In genomic region chr2:11129598-11130449, GRCh38 we compare ENCODE assay signal across 8 cellular contexts. TPM values are rescaled to one million over a fixed set of nuclear protein-coding genes. Genes with fewer than 3 reads are reported as not detected.
A peak's percentile ranks its signal among the peaks of the same experiment; 100 is the strongest.
DNase-seq lines count a peak whose midpoint lies in the region; ATAC-seq and TF ChIP-seq lines count a peak whose summit lies in the region.

No MANE protein-coding gene starts in this region.

- no peaks in the 10 kb centered on the region for H3K79me2 ChIP-seq in OCI-LY7 (ENCODE audit: insufficient read depth, low read depth, low read length)

- no TSS peak for BruUV-seq in OCI-LY7 (replicated peaks; lab: Mats Ljungman, UMichigan)

- H3K27ac ChIP-seq in OCI-LY7 (ENCODE audit: low read depth, low read length, poor library complexity, severe bottlenecking): no peak overlapping the region
- peak overlapping the region in 6 of 10 donors; percentile 19 to 65 (median 34) for H3K27ac ChIP-seq in heart right ventricle

- intact Hi-C loops in OCI-LY7 (cut with micrococcal nuclease; ENCODE audit: unreplicated experiment) (loop anchor here (2.0 to 5.0 kb wide), 2 partner anchors 297 to 552 kb away; no protein-coding TSS in a partner anchor), heart right ventricle (cut with DNase I) (loop anchor here (5.0 to 10.0 kb wide), 11 partner anchors 72 to 455 kb away; partner anchors contain the start of gene KCNF1 (in 4 of the 10)), sciatic nerve (cut with DNase I) (loop anchor here (5.0 to 10.0 kb wide), 3 partner anchors 285 to 452 kb away; no protein-coding TSS in a partner anchor)

- peak overlapping the region; percentile 83 for H2AFZ ChIP-seq in OCI-LY7 (ENCODE audit: low read length)

- H3K4me2 ChIP-seq in OCI-LY7 (ENCODE audit: low read length): peak overlapping the region; percentile 80

- peak; percentile 70 for ATAC-seq in GM18861 (IDR thresholded peaks at IDR 0.05; ENCODE audit: unreplicated experiment)
- peak; percentile 68 for ATAC-seq in HG03135 (IDR thresholded peaks at IDR 0.05; ENCODE audit: unreplicated experiment)
- ATAC-seq in heart right ventricle: peak; percentile 18 to 45 (median 29)
- ATAC-seq in sciatic nerve: peak; percentile 37

- H3K9me3 ChIP-seq in OCI-LY7 (ENCODE audit: low read length) (no peaks in the 10 kb centered on the region), heart right ventricle (no peaks in the 10 kb centered on the region)

- DNase-seq in OCI-LY7 (ENCODE audit: low spot score) (peak; percentile 89), heart right ventricle (peak in 1 of 2 donors; percentile 62), sciatic nerve (ENCODE audit: low spot score) (peak; percentile 75), NCI-H1048 (lab: John Stamatoyannopoulos, UW) (no peak), COLO829 (ENCODE audit: low spot score) (no peak)
- DNase-seq in activated effector memory CD4-positive, alpha-beta T cell treated with Interleukin-2 at 50 U/mL for 16 hours: peak; percentile 80

- peaks cover 0 to 15% (median 0%) of the 10 kb centered on the region in 7 donors for H3K27me3 ChIP-seq in heart right ventricle

- H3K36me3 ChIP-seq in OCI-LY7 (ENCODE audit: insufficient read depth, low read length) (no peaks in the 10 kb centered on the region), heart right ventricle (no peaks in the 10 kb centered on the region)

- 13% methylated on average over 46 of the region's 46 CpGs for WGBS in heart right ventricle, 2 donors

- POLR2A ChIA-PET in OCI-LY7 (lab: Charles Lee): interaction anchor here (0.6 kb wide), 1 partner anchor 309 kb away, joined by 3 read pairs; no protein-coding TSS in a partner anchor

- H4K20me1 ChIP-seq in OCI-LY7 (ENCODE audit: insufficient read depth, low read length): no peaks in the 10 kb centered on the region

- H3K4me3 ChIP-seq in OCI-LY7 (ENCODE audit: low read depth, low read length, poor library complexity, severe bottlenecking) (peak overlapping the region; percentile 50), heart right ventricle (peak overlapping the region in 9 of 10 donors; percentile 12 to 51 (median 44))

- H3K4me1 ChIP-seq in OCI-LY7 (ENCODE audit: insufficient read depth, low read length, poor library complexity, severe bottlenecking) (peaks cover 27% of the 10 kb centered on the region), heart right ventricle (peaks cover 9 to 43% (median 23%) of the 10 kb centered on the region in 9 donors)

- H3K9me2 ChIP-seq in OCI-LY7 (ENCODE audit: insufficient read depth, low read length): no peaks in the 10 kb centered on the region

- CTCF ChIA-PET in OCI-LY7 (lab: Charles Lee; ENCODE audit: unreplicated experiment): interaction anchor here (0.6 to 1.2 kb wide), 2 partner anchors 86 to 291 kb away, joined by 3 to 11 read pairs; no protein-coding TSS in a partner anchor

- TF ChIP-seq CTCF in OCI-LY7 (conservative IDR thresholded peaks at IDR 0.05; ENCODE audit: low read length) (peak; percentile 78), heart right ventricle (IDR thresholded peaks at IDR 0.05) (peak in 5 of 9 donors; percentile 20 to 42 (median 33))

RNA-seq across cellular contexts. Expression of gene SLC66A3, which starts 25.4 kb away (rescaled TPM):
- 5.4 and 6.0 TPM in 2 replicates for total RNA-seq in OCI-LY7 (2014; rRNA removed; shearing (Covaris generic))
- total RNA-seq in OCI-LY7 (2022) (8.5 and 10.0 TPM in 2 replicates), heart right ventricle (10 to 100 TPM in 1 of 10 donors, 1 to 10 TPM in 9; 4.5 to 15.4 (median 6.5) TPM), sciatic nerve (47.7 TPM)
- 1 to 10 TPM; 7.8 to 8.9 TPM for polyA plus RNA-seq in heart right ventricle

Comparison
In these comparisons a context has a peak if more than half of its experiments do, and no peak if none do; other contexts are left out.
1. DNase-seq: peak in OCI-LY7 (single experiment), activated effector memory CD4-positive, alpha-beta T cell treated with Interleukin-2 at 50 U/mL for 16 hours (single experiment) and sciatic nerve (single experiment); none in NCI-H1048 (single experiment) and COLO829 (single experiment).
2. Peak in every context shown above with its lines, with median percentiles within 50 percentile points of each other: ATAC-seq.